Comparison of ENCODE assay signal across 8 cellular contexts in genomic region chr11:47426062-47426956, GRCh38. TPM values are rescaled to one million over a fixed set of nuclear protein-coding genes. Genes with fewer than 3 reads are reported as not detected.
DNase-seq lines count a peak whose midpoint lies in the region; ATAC-seq and TF ChIP-seq lines count a peak whose summit lies in the region.

Gene PSMC3 (minus strand): TSS chr11:47426439. CDS start chr11:47426279, 160 bp downstream.

- peaks cover 32% of the 10 kb centered on the region for H3K36me3 ChIP-seq in adipocyte (ENCODE audit: control insufficient read depth, insufficient read depth, low read length, severe bottlenecking)
- H3K36me3 ChIP-seq in trophoblast cell (ENCODE audit: control insufficient read depth in 1 of 2, insufficient read depth in 2 of 2, low read length in 2 of 2), result peaks cover 30 to 35% of the 10 kb centered on the region in 2 experiments
- peaks cover 0 to 27% (median 8%) of the 10 kb centered on the region in 4 donors for H3K36me3 ChIP-seq in transverse colon

- peak; percentile 66 for TF ChIP-seq POLR2A in transverse colon (IDR thresholded peaks at IDR 0.05)

- peak within 1 kb of the TSS; percentile 61 for H3K4me3 ChIP-seq in GM12875 (ENCODE audit: low read depth, low read length)
- peak within 1 kb of the TSS; percentile 98 for H3K4me3 ChIP-seq in adipocyte (ENCODE audit: low read length)
- peak within 1 kb of the TSS; percentile 97 for H3K4me3 ChIP-seq in trophoblast cell (ENCODE audit: low read depth, low read length)
- H3K4me3 ChIP-seq in transverse colon, result peak within 1 kb of the TSS; percentile 68 to 97 (median 81)

- H3K79me2 ChIP-seq in trophoblast cell (ENCODE audit: control insufficient read depth, insufficient read depth, low read length, poor library complexity), result peaks cover 8% of the 10 kb centered on the region

- H3K4me2 ChIP-seq in trophoblast cell (ENCODE audit: low read length), result peak within 1 kb of the TSS; percentile 86

- DNase-seq in NCI-H1436 (lab: John Stamatoyannopoulos, UW) (peak; percentile 97), T follicular helper cell (ENCODE audit: low read depth) (peak; percentile 95), adipocyte (ENCODE audit: low read depth) (peak; percentile 100), Right ventricle myocardium superior (peak; percentile 99), trophoblast cell (peak; percentile 96 to 99), transverse colon (peak; percentile 99)

- H2AK5ac ChIP-seq in trophoblast cell (ENCODE audit: low read length), result peak within 1 kb of the TSS; percentile 92

- H4K12ac ChIP-seq in trophoblast cell (ENCODE audit: low read depth, low read length), result peak within 1 kb of the TSS; percentile 95

- H3K4me1 ChIP-seq in adipocyte (ENCODE audit: control insufficient read depth, insufficient read depth, low read length) (peaks cover 14% of the 10 kb centered on the region), trophoblast cell (ENCODE audit: control insufficient read depth in 1 of 2, insufficient read depth in 2 of 2, low read length in 2 of 2) (peaks cover 0 to 5% of the 10 kb centered on the region in 2 experiments), transverse colon (peaks cover 7 to 18% (median 10%) of the 10 kb centered on the region in 4 donors)

- in situ Hi-C loops in transverse colon (cut with MboI; ENCODE audit: low pct_ligation_motif_present in 1 of 4, low pct_unique_long_range_greater_than_20kb in 1 of 4, low sequenced_read_pairs in 3 of 4), result no loop called here

- peak within 1 kb of the TSS; percentile 21 for H2BK12ac ChIP-seq in trophoblast cell (ENCODE audit: low read length)

- peak within 1 kb of the TSS; percentile 94 for H2BK5ac ChIP-seq in trophoblast cell (ENCODE audit: low read depth, low read length, poor library complexity)

- peak within 1 kb of the TSS; percentile 93 for H2BK120ac ChIP-seq in trophoblast cell (ENCODE audit: insufficient read depth, low read length, poor library complexity)

- TF ChIP-seq CTCF in GM12875 (IDR thresholded peaks at IDR 0.05; ENCODE audit: borderline replicate concordance, insufficient read depth, low read depth, low read length) (no peak), transverse colon (IDR thresholded peaks at IDR 0.05) (peak in 1 of 5 experiments; percentile 8)

- H3K9ac ChIP-seq in adipocyte (ENCODE audit: low read length) (peak within 1 kb of the TSS; percentile 98), trophoblast cell (ENCODE audit: low read length) (peak within 1 kb of the TSS; percentile 99)

- peak within 1 kb of the TSS; percentile 94 for H3K4ac ChIP-seq in trophoblast cell (ENCODE audit: low read depth, low read length)

- no peak within 1 kb of the TSS for H3K23ac ChIP-seq in trophoblast cell (ENCODE audit: low read length)

- H3K9me3 ChIP-seq in adipocyte (ENCODE audit: control insufficient read depth, low read length) (no peaks in the 10 kb centered on the region), trophoblast cell (ENCODE audit: insufficient read depth, low read depth, low read length) (no peaks in the 10 kb centered on the region), transverse colon (no peaks in the 10 kb centered on the region)

- peaks cover 4% of the 10 kb centered on the region for H3K79me1 ChIP-seq in trophoblast cell (ENCODE audit: low read length)

- H4K8ac ChIP-seq in trophoblast cell (ENCODE audit: low read depth, low read length), result peak within 1 kb of the TSS; percentile 98

- ATAC-seq in HG02798 (IDR thresholded peaks at IDR 0.05; ENCODE audit: poor library complexity, unreplicated experiment) (peak; percentile 95), Right ventricle myocardium superior (ENCODE audit: poor library complexity) (peak; percentile 99)

- H3K27ac ChIP-seq in trophoblast cell (ENCODE audit: low read depth, low read length) (peak within 1 kb of the TSS; percentile 46), transverse colon (peak within 1 kb of the TSS; percentile 80 to 91 (median 88))

- peak within 1 kb of the TSS; percentile 92 for H2AFZ ChIP-seq in trophoblast cell (ENCODE audit: insufficient read depth, low read length, poor library complexity)

- H3K27me3 ChIP-seq in adipocyte (replicated peaks; ENCODE audit: control insufficient read depth, insufficient read depth, low read length), result no peaks in the 10 kb centered on the region
- no peaks in the 10 kb centered on the region for H3K27me3 ChIP-seq in trophoblast cell (ENCODE audit: insufficient read depth, low read length)
- no peaks in the 10 kb centered on the region for H3K27me3 ChIP-seq in transverse colon

- peak within 1 kb of the TSS; percentile 93 for H4K91ac ChIP-seq in trophoblast cell (ENCODE audit: low read depth, low read length)

- H3K18ac ChIP-seq in trophoblast cell (ENCODE audit: low read length), result peak within 1 kb of the TSS; percentile 87

- peak within 1 kb of the TSS; percentile 93 for H3K14ac ChIP-seq in trophoblast cell (ENCODE audit: low read length)

- intact Hi-C loops in Right ventricle myocardium superior (cut with DNase I), result no loop called here
- intact Hi-C loops in transverse colon (cut with DNase I; ENCODE audit: low total_unique reads), result no loop called here

- no peak for TF ChIP-seq EP300 in transverse colon (IDR thresholded peaks at IDR 0.05; ENCODE audit: low read depth)

- WGBS in trophoblast cell (ENCODE audit: extremely low coverage, insufficient coverage, insufficient read length), result no CpG with 5 or more reads among the region's 62 CpGs
- 0% methylated on average over 3 to 62 of the region's 62 CpGs for WGBS in transverse colon (ENCODE audit: low coverage in 1 of 2), 2 donors

RNA-seq across cellular contexts. Expression of gene PSMC3, which starts in this region (rescaled TPM):
- total RNA-seq in Right ventricle myocardium superior (166 TPM), transverse colon (100 to 1,000 TPM in 2 of 4 donors, 10 to 100 TPM in 2; 56.5 to 252 (median 91.4) TPM)
- 124 and 126 TPM in 2 replicates for polyA plus RNA-seq in trophoblast cell (2013)

Comparison
In these comparisons a context has a peak if more than half of its experiments do, and no peak if none do; other contexts are left out.
1. Peak in every context shown above with its lines: DNase-seq, ATAC-seq, H3K4me3 ChIP-seq and H3K27ac ChIP-seq.